In genomic region chrX:2495595-2495994, GRCh38 we compare ENCODE assay signal across 2 cellular contexts.
TF ChIP-seq lines count a peak whose summit lies in the region.

No MANE protein-coding gene starts in this region.

TF ChIP-seq in GM12891, 5 proteins besides CTCF, POLR2A, EP300 and RAD21:
- TF ChIP-seq POLR2AphosphoS5 (IDR thresholded peaks at IDR 0.05; ENCODE audit: low read depth, low read length) (peak; percentile 33; the same call in 1 of the 2 replicates), POU2F2 (IDR thresholded peaks at IDR 0.05; ENCODE audit: low read depth, low read length) (no peak)

TF ChIP-seq in GM12878, 131 proteins besides CTCF, POLR2A, EP300 and RAD21:
- TF ChIP-seq POLR2AphosphoS2 (IDR thresholded peaks at IDR 0.05; ENCODE audit: low read depth, low read length) (0 out of 2 replicates have a peak, but pooled peaks have one; percentile 12), ZNF274 (IDR thresholded peaks at IDR 0.05; ENCODE audit: insufficient read depth, insufficient read length) (no peak)
